22 cellular contexts compared by ENCODE assay signal in the genomic region with DNA sequence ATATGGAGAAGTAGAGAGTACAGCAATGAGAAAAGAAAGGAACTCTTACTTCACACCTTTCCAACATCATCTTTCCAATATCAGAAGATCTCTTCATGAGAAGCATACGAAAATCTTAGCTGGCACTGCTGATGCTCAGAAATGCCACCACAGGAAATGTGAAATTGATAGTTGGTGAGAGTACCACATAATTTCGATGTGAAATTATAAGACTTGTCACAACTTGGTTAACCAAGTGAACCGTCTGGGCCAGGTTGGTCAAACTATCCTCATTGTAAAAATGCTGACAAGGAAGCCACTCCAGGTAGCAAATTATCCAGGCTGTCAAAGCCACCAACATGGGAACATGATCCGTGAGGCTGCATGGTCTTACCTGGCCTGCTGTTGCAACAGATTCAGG.
"Had no signal": no experiment of that assay in that cellular context is flagged by ENCODE, and none has a peak within 500 bp of the region (broad histone marks: within the 10 kb centered on the region; RNA-seq: fewer than 3 reads in every experiment).

No MANE protein-coding gene starts in this region.

- ATAC-seq: HepG2, K562 had no signal

- H3K4me1 ChIP-seq: SJSA1 had no signal

- H3K4me1 Mint-ChIP-seq: IgD-negative memory B cell had no signal

- H3K27ac ChIP-seq: KMS-11, SJSA1 had no signal

- H3K4me3 Mint-ChIP-seq: IgD-negative memory B cell had no signal

- H3K9me3 ChIP-seq: SJSA1 had no signal

- H3K27me3 ChIP-seq: SJSA1 had no signal

- H3K27me3 Mint-ChIP-seq: IgD-negative memory B cell had no signal

- H3K27ac Mint-ChIP-seq: IgD-negative memory B cell had no signal

- DNase-seq: Kasumi-1, MM.1S, NCI-H1092 treated with DMSO at 0.1 percent for 48 hours, NCI-H1436, NCI-H187, NCI-H2029, NCI-H2081 treated with DMSO at 0.1 percent for 48 hours, NCI-H2171, NCI-H226, NCI-H446, NCI-H510A, NCI-H524 treated with DMSO at 0.1 percent for 48 hours, NCI-H69, NCI-H774, Right ventricle myocardium superior, RPMI8226, SIG-M5 had no signal

- H3K4me3 ChIP-seq: K562, SJSA1 had no signal

- H3K9me3 Mint-ChIP-seq: IgD-negative memory B cell had no signal
